In genomic region chr12:19499030-19499429, GRCh38 we compare ENCODE assay signal across 1 cellular context.
TF ChIP-seq lines count a peak whose summit lies in the region.

No MANE protein-coding gene starts in this region.

TF ChIP-seq in SK-N-SH, 30 proteins besides CTCF, POLR2A, EP300 and RAD21 (continued from another document):
- TF ChIP-seq REST (IDR thresholded peaks at IDR 0.05; ENCODE audit: low read depth, low read length) = no peak
- TF ChIP-seq FOSL2 (IDR thresholded peaks at IDR 0.05; ENCODE audit: borderline replicate concordance, low read depth) = no peak
- TF ChIP-seq NFIC (IDR thresholded peaks at IDR 0.05; ENCODE audit: borderline replicate concordance) = no peak
